9 cellular contexts compared by ENCODE assay signal in the genomic region with DNA sequence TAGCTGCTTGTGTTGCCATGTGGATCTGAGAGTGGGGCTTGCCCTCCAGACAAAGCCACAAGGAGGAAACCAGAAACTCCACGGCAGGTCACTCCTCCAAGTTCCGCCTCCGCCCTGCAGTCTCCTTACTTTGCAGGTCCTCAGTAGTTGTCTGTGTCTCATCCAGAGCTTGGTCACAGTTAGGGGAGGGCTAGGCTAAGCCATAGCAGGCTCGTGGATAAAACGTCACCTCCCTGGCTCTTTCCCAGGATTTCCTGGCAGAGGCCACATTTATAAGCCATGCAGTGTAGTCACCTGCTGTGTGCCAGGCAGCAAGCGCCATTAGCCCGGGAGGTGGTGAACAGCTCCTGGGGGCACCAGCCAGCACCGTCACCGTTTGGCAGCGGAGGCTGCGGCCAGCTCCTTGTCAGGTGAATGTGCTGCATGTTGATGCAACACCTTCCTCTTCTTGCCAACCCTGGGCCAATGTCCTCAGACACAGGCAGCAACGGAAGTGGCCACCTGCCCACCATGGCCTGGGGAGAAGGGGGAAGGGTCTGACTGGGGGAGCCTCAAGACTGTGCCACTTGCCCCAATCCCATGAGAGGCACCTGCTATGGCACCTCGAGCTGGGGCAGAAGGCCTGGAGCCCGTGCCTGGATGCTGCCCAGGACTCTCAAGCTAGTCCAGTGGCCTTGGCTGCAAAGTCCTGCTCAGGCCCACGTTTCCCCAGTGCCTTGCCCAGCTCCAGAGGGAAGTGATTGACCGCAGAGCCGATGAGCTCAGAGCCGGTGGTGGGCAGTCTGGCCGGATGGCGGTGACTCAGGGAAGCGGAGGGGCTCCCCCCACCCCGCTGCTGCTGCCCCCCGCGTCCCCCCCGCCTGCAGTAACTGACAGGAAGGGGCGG. TPM values are rescaled to one million over a fixed set of nuclear protein-coding genes. Genes with fewer than 3 reads are reported as not detected.
DNase-seq lines count a peak whose midpoint lies in the region; ATAC-seq and TF ChIP-seq lines count a peak whose summit lies in the region.
"Had no signal": no experiment of that assay in that cellular context is flagged by ENCODE, and none has a peak within 500 bp of the region (broad histone marks: within the 10 kb centered on the region; RNA-seq: fewer than 3 reads in every experiment).

No MANE protein-coding gene starts in this region.

- H3K9me3 ChIP-seq in naive thymus-derived CD4-positive, alpha-beta T cell (ENCODE audit: control insufficient read depth in 2 of 3, low read length in 3 of 3) = no peaks in the 10 kb centered on the region
- H3K9me3 ChIP-seq: uterus had no signal

- peaks cover 0 to 43% (median 6%) of the 10 kb centered on the region in 5 donors for H3K27me3 Mint-ChIP-seq in naive thymus-derived CD4-positive, alpha-beta T cell

- peak overlapping the region in 4 of 9 donors; percentile 8 to 86 (median 30) for H3K27ac Mint-ChIP-seq in naive thymus-derived CD4-positive, alpha-beta T cell

- POLR2A ChIA-PET in naive thymus-derived CD4-positive, alpha-beta T cell (lab: Charles Lee) = interaction anchor here (0.8 to 1.1 kb wide), 2 partner anchors 38 to 40 kb away, joined by 3 to 5 read pairs; no protein-coding TSS in a partner anchor

- no peaks in the 10 kb centered on the region for H3K27me3 ChIP-seq in naive thymus-derived CD4-positive, alpha-beta T cell (ENCODE audit: control insufficient read depth in 2 of 2, insufficient read depth in 2 of 2, low read length in 2 of 2)
- H3K27me3 ChIP-seq: uterus had no signal

- peak; percentile 80 for ATAC-seq in naive thymus-derived CD4-positive, alpha-beta T cell
- ATAC-seq in HG02852 (IDR thresholded peaks at IDR 0.05; ENCODE audit: unreplicated experiment) (no peak), GM21515 (IDR thresholded peaks at IDR 0.05; ENCODE audit: unreplicated experiment) (no peak)

- no peaks in the 10 kb centered on the region for H3K9me3 Mint-ChIP-seq in naive thymus-derived CD4-positive, alpha-beta T cell

- H3K4me3 Mint-ChIP-seq in naive thymus-derived CD4-positive, alpha-beta T cell = peak overlapping the region; percentile 56 to 89 (median 80)

- peaks cover 18 to 44% (median 25%) of the 10 kb centered on the region in 7 donors for H3K4me1 Mint-ChIP-seq in naive thymus-derived CD4-positive, alpha-beta T cell

- CTCF ChIA-PET in naive thymus-derived CD4-positive, alpha-beta T cell (lab: Charles Lee) = no interaction called here

- no peaks in the 10 kb centered on the region for H3K36me3 Mint-ChIP-seq in naive thymus-derived CD4-positive, alpha-beta T cell

- DNase-seq in EL (peak; percentile 92), NB4 (ENCODE audit: low read depth) (peak; percentile 99), dermis microvascular lymphatic vessel endothelial cell (ENCODE audit: low read depth in 2 of 2) (peak; percentile 65 to 86), NCI-H526 (lab: John Stamatoyannopoulos, UW) (no peak)
- DNase-seq in naive thymus-derived CD4-positive, alpha-beta T cell = peak in 6 of 9 donors; percentile 19 to 62 (median 27)

- H3K4me1 ChIP-seq in naive thymus-derived CD4-positive, alpha-beta T cell (ENCODE audit: control insufficient read depth in 2 of 2, insufficient read depth in 2 of 2, low read length in 2 of 2) = peaks cover 17 to 19% of the 10 kb centered on the region in 2 donors
- H3K4me1 ChIP-seq: uterus had no signal

- TF ChIP-seq POLR2A in NB4 (IDR thresholded peaks at IDR 0.05; ENCODE audit: extremely low read depth, insufficient read length) = no peak

- no peaks in the 10 kb centered on the region for H3K36me3 ChIP-seq in naive thymus-derived CD4-positive, alpha-beta T cell (ENCODE audit: control insufficient read depth in 2 of 3, insufficient read depth in 3 of 3, low read length in 3 of 3)
- H3K36me3 ChIP-seq: uterus had no signal

- no peak for TF ChIP-seq CTCF in NB4 (IDR thresholded peaks at IDR 0.05; ENCODE audit: low read depth, low read length)
- TF ChIP-seq CTCF in VCaP (conservative IDR thresholded peaks at IDR 0.05) = no peak

- intact Hi-C loops in naive thymus-derived CD4-positive, alpha-beta T cell (cut with micrococcal nuclease) = no loop called here

- H3K4me3 ChIP-seq in NB4 (ENCODE audit: low read depth, low read length) = peak overlapping the region; percentile 84
- peak overlapping the region; percentile 59 for H3K4me3 ChIP-seq in naive thymus-derived CD4-positive, alpha-beta T cell (ENCODE audit: low read length)
- H3K4me3 ChIP-seq: uterus had no signal

- H3K27ac ChIP-seq in VCaP = peak overlapping the region; percentile 35; the same call in 1 of the 2 replicates
- no peak overlapping the region for H3K27ac ChIP-seq in naive thymus-derived CD4-positive, alpha-beta T cell (ENCODE audit: low read depth, low read length)

RNA-seq across cellular contexts. Expression of gene SLCO4A1, which starts 39.0 kb away (rescaled TPM):
- 0.51 and 0.90 TPM in 2 replicates for total RNA-seq in dermis microvascular lymphatic vessel endothelial cell
- 10 to 100 TPM in 1 of 5 experiments, 1 to 10 TPM in 2, under 1 TPM in 2; 0.81 to 45.5 (median 1.4) TPM for total RNA-seq in naive thymus-derived CD4-positive, alpha-beta T cell
- under 1 TPM; 0.36 to 0.39 TPM for polyA plus RNA-seq in naive thymus-derived CD4-positive, alpha-beta T cell

Comparison
In these comparisons a context has a peak if more than half of its experiments do, and no peak if none do; other contexts are left out.
1. DNase-seq: peak in EL (single experiment), NB4 (single experiment), dermis microvascular lymphatic vessel endothelial cell (2 of 2) and naive thymus-derived CD4-positive, alpha-beta T cell (6 of 9); none in NCI-H526 (0 of 2).